ENCODE assay signal across 26 cellular contexts in the genomic region with DNA sequence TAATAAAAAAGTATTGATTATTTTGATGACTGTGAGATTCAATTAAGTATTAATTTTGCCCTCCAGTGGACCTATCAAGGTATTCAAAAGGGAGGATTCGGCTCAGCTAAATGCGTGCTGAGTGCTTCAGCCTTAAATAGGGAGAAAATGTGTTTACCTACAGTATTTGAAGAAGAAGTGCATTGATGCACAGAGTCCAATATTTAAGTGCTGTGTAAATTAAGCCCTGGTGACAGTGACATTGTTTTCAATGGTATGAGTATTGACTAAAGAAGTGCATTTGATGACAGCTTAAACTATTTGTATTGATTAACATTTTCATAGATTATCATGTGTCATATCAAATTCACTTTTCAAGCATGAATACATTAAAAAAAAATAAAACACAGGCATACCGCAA.
DNase-seq lines count a peak whose midpoint lies in the region; ATAC-seq, FAIRE-seq and TF ChIP-seq lines count a peak whose summit lies in the region.
"Had no signal": no experiment of that assay in that cellular context is flagged by ENCODE, and none has a peak within 500 bp of the region (broad histone marks: within the 10 kb centered on the region; RNA-seq: fewer than 3 reads in every experiment).

No MANE protein-coding gene starts in this region.

- no peak overlapping the region for H3K4me3 Mint-ChIP-seq in CD14-positive monocyte
- H3K4me3 Mint-ChIP-seq: activated naive CD4-positive, alpha-beta T cell treated with anti-CD3 and anti-CD28 coated beads, Interleukin-2, amount 50 U/mL, for 24 hours; B cell had no signal

- no peak overlapping the region for H3K27ac Mint-ChIP-seq in CD14-positive monocyte
- H3K27ac Mint-ChIP-seq: activated naive CD4-positive, alpha-beta T cell treated with anti-CD3 and anti-CD28 coated beads, Interleukin-2, amount 50 U/mL, for 24 hours; B cell had no signal

- no peaks in the 10 kb centered on the region for H3K4me1 ChIP-seq in HepG2 (ENCODE audit: insufficient read depth, low read length)
- H3K4me1 ChIP-seq in right lobe of liver, result no peaks in the 10 kb centered on the region
- H3K4me1 ChIP-seq: psoas muscle, suprapubic skin, upper lobe of right lung had no signal

- POLR2A ChIA-PET in HepG2 (lab: Yijun Ruan, JAX), result no interaction called here

- TF ChIP-seq POLR2A in HepG2 (IDR thresholded peaks at IDR 0.05; ENCODE audit: insufficient read depth in 1 of 2, low read depth in 2 of 2, low read length in 2 of 2) (no peak), right lobe of liver (IDR thresholded peaks at IDR 0.05) (no peak)

- no TSS peak for BruUV-seq in HepG2 (replicated peaks; lab: Mats Ljungman, UMichigan)

- TF ChIP-seq CTCF in HepG2 (CRISPR knock-in tag; IDR thresholded peaks at IDR 0.05) (no peak), right lobe of liver (IDR thresholded peaks at IDR 0.05) (no peak), CD14-positive monocyte (IDR thresholded peaks at IDR 0.05) (no peak)

- DNase-seq in HepG2 (ENCODE audit: low spot score) (peak; percentile 2), right lobe of liver (no peak), NCI-H1930 (lab: John Stamatoyannopoulos, UW) (peak; percentile 80 to 83), NCI-H748 treated with DMSO at 0.1 percent for 48 hours (lab: John Stamatoyannopoulos, UW) (peak; percentile 96), retina (peak; percentile 48), NK-92 (lab: John Stamatoyannopoulos, UW; ENCODE audit: unreplicated experiment) (no peak), CD14-positive monocyte (ENCODE audit: low spot score) (no peak)
- DNase-seq: activated CD4-positive, alpha-beta T cell treated with anti-CD3 and anti-CD28 coated beads, Interleukin-2, amount 50 U/mL, for 4 hours; effector memory CD4-positive, alpha-beta T cell; erythroblast; GM23248; IMR-90; NCI-H1048; nucleus accumbens; psoas muscle; stimulated activated naive CD4-positive, alpha-beta T cell; T-helper 1 cell; upper lobe of right lung had no signal

- no peaks in the 10 kb centered on the region for H3K79me2 ChIP-seq in HepG2 (ENCODE audit: insufficient read depth, low read length)

- no peaks in the 10 kb centered on the region for H3K9me3 ChIP-seq in HepG2 (ENCODE audit: low read length)
- H3K9me3 ChIP-seq in right lobe of liver, result no peaks in the 10 kb centered on the region
- H3K9me3 ChIP-seq: psoas muscle, suprapubic skin, upper lobe of right lung had no signal

- H3K27me3 ChIP-seq in HepG2 (ENCODE audit: control insufficient read depth in 1 of 2, insufficient read depth in 2 of 2, low read length in 2 of 2) (peaks cover 0 to 12% of the 10 kb centered on the region in 2 experiments; a peak in 2 of 5 replicates), right lobe of liver (no peaks in the 10 kb centered on the region)

- CTCF ChIA-PET in HepG2 (lab: Yijun Ruan, JAX; ENCODE audit: low intra/inter-chr PET ratio, low total read pairs), result no interaction called here

- intact Hi-C loops in HepG2 (cut with micrococcal nuclease; ENCODE audit: unreplicated experiment), result no loop called here
- intact Hi-C loops in right lobe of liver (cut with DNase I), result no loop called here
- intact Hi-C loops in CD14-positive monocyte (cut with micrococcal nuclease), result no loop called here

- in situ Hi-C loops in HepG2 (cut with HindIII; ENCODE audit: extremely low pct_ligation_motif_present, low pct_unique_long_range_greater_than_20kb), result no loop called here

- H3K27ac ChIP-seq in HepG2 (ENCODE audit: extremely low read length, insufficient read depth, low read length) (no peak overlapping the region), right lobe of liver (no peak overlapping the region)
- H3K27ac ChIP-seq: GM23248, psoas muscle, suprapubic skin, upper lobe of right lung had no signal

- ATAC-seq in HepG2 (peak; percentile 54; the same call in 2 of the 3 replicates), right lobe of liver (no peak), HG02763 (IDR thresholded peaks at IDR 0.05; ENCODE audit: unreplicated experiment) (no peak)
- ATAC-seq: psoas muscle, upper lobe of right lung had no signal

- peaks cover 3% of the 10 kb centered on the region for H3K4me1 Mint-ChIP-seq in CD14-positive monocyte
- H3K4me1 Mint-ChIP-seq: activated naive CD4-positive, alpha-beta T cell treated with anti-CD3 and anti-CD28 coated beads, Interleukin-2, amount 50 U/mL, for 24 hours had no signal

- FAIRE-seq in HepG2 (lab: Jason Lieb, UNC), result no peak
- FAIRE-seq: bronchial epithelial cell, colon, GM12892, keratinocyte had no signal

- no peak overlapping the region for H3K4me2 ChIP-seq in HepG2 (ENCODE audit: low read depth, low read length)

- H2AFZ ChIP-seq in HepG2 (ENCODE audit: low read length), result no peak overlapping the region
- H2AFZ ChIP-seq: GM23248 had no signal

- peaks cover 0 to 3% (median 0%) of the 10 kb centered on the region in 7 donors for H3K9me3 Mint-ChIP-seq in CD14-positive monocyte
- H3K9me3 Mint-ChIP-seq: activated naive CD4-positive, alpha-beta T cell treated with anti-CD3 and anti-CD28 coated beads, Interleukin-2, amount 50 U/mL, for 24 hours had no signal

- no peaks in the 10 kb centered on the region for H3K36me3 ChIP-seq in HepG2 (replicated peaks in 1 of 2; ENCODE audit: control insufficient read depth in 1 of 2, insufficient read depth in 2 of 2, low read length in 2 of 2)
- H3K36me3 ChIP-seq in right lobe of liver, result no peaks in the 10 kb centered on the region
- H3K36me3 ChIP-seq: suprapubic skin, upper lobe of right lung had no signal

- 36% methylated on average over 3 of the region's 3 CpGs for WGBS in HepG2 (ENCODE audit: low lambda C conversion rate)
- WGBS in right lobe of liver (ENCODE audit: insufficient coverage, low coverage, low lambda C conversion rate, missing lambda C conversion rate), result 74% methylated on average over 3 of the region's 3 CpGs

- TF ChIP-seq EP300 in HepG2 (IDR thresholded peaks at IDR 0.05; ENCODE audit: low read depth in 2 of 2, low read length in 2 of 2), result no peak
- TF ChIP-seq EP300 in HepG2 (CRISPR knock-in tag; IDR thresholded peaks at IDR 0.05; ENCODE audit: borderline replicate concordance), result no peak

- H3K36me3 Mint-ChIP-seq in CD14-positive monocyte, result no peaks in the 10 kb centered on the region
- H3K36me3 Mint-ChIP-seq: activated naive CD4-positive, alpha-beta T cell treated with anti-CD3 and anti-CD28 coated beads, Interleukin-2, amount 50 U/mL, for 24 hours had no signal

- H3K27me3 Mint-ChIP-seq in CD14-positive monocyte (ENCODE audit: low read depth in 3 of 3), result peaks cover 16 to 17% (median 16%) of the 10 kb centered on the region in 3 donors

- no peaks in the 10 kb centered on the region for H4K20me1 ChIP-seq in HepG2 (ENCODE audit: insufficient read depth, low read length)

- TF ChIP-seq RAD21 in HepG2 (CRISPR knock-in tag; IDR thresholded peaks at IDR 0.05), result no peak

- H3K9ac ChIP-seq in HepG2 (ENCODE audit: insufficient read depth, low read depth, low read length), result no peak overlapping the region
- H3K9ac ChIP-seq: GM23248 had no signal

- H3K4me3 ChIP-seq in HepG2 (replicated peaks in 1 of 3; ENCODE audit: insufficient read depth in 1 of 3, low read depth in 2 of 3, low read length in 3 of 3) (no peak overlapping the region), right lobe of liver (no peak overlapping the region)
- H3K4me3 ChIP-seq: GM23248, psoas muscle, suprapubic skin, upper lobe of right lung had no signal

TF ChIP-seq in HepG2, 621 proteins besides CTCF, POLR2A, EP300 and RAD21 (continues in another document):
- TF ChIP-seq, protein P1, sequence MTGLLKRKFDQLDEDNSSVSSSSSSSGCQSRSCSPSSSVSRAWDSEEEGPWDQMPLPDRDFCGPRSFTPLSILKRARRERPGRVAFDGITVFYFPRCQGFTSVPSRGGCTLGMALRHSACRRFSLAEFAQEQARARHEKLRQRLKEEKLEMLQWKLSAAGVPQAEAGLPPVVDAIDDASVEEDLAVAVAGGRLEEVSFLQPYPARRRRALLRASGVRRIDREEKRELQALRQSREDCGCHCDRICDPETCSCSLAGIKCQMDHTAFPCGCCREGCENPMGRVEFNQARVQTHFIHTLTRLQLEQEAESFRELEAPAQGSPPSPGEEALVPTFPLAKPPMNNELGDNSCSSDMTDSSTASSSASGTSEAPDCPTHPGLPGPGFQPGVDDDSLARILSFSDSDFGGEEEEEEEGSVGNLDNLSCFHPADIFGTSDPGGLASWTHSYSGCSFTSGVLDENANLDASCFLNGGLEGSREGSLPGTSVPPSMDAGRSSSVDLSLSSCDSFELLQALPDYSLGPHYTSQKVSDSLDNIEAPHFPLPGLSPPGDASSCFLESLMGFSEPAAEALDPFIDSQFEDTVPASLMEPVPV (CRISPR knock-in tag; IDR thresholded peaks at IDR 0.05), result no peak
- TF ChIP-seq JARID2 (CRISPR knock-in tag; IDR thresholded peaks at IDR 0.05; ENCODE audit: insufficient replicate concordance) (no peak), ZSCAN30 (CRISPR knock-in tag; IDR thresholded peaks at IDR 0.05) (no peak)
- TF ChIP-seq, protein P2, sequence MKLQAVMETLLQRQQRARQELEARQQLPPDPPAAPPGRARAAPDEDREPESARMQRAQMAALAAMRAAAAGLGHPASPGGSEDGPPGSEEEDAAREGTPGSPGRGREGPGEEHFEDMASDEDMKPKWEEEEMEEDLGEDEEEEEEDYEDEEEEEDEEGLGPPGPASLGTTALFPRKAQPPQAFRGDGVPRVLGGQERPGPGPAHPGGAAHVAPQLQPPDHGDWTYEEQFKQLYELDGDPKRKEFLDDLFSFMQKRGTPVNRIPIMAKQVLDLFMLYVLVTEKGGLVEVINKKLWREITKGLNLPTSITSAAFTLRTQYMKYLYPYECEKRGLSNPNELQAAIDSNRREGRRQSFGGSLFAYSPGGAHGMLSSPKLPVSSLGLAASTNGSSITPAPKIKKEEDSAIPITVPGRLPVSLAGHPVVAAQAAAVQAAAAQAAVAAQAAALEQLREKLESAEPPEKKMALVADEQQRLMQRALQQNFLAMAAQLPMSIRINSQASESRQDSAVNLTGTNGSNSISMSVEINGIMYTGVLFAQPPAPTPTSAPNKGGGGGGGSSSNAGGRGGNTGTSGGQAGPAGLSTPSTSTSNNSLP (IDR thresholded peaks at IDR 0.05; ENCODE audit: low read depth, low read length), result 0 out of 2 replicates have a peak, but pooled peaks have one; percentile 27
- TF ChIP-seq, protein P3, sequence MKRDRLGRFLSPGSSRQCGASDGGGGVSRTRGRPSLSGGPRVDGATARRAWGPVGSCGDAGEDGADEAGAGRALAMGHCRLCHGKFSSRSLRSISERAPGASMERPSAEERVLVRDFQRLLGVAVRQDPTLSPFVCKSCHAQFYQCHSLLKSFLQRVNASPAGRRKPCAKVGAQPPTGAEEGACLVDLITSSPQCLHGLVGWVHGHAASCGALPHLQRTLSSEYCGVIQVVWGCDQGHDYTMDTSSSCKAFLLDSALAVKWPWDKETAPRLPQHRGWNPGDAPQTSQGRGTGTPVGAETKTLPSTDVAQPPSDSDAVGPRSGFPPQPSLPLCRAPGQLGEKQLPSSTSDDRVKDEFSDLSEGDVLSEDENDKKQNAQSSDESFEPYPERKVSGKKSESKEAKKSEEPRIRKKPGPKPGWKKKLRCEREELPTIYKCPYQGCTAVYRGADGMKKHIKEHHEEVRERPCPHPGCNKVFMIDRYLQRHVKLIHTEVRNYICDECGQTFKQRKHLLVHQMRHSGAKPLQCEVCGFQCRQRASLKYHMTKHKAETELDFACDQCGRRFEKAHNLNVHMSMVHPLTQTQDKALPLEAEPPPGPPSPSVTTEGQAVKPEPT (CRISPR knock-in tag; IDR thresholded peaks at IDR 0.05; ENCODE audit: low read depth), result no peak

Comparison
In these comparisons a context has a peak if more than half of its experiments do, and no peak if none do; other contexts are left out.
1. DNase-seq: peak in HepG2 (single experiment), NCI-H1930 (2 of 2), NCI-H748 treated with DMSO at 0.1 percent for 48 hours (single experiment) and retina (single experiment); none in right lobe of liver (0 of 3), NK-92 (single experiment) and CD14-positive monocyte (single experiment).